Comparison of ENCODE assay signal across 8 cellular contexts in the genomic region with DNA sequence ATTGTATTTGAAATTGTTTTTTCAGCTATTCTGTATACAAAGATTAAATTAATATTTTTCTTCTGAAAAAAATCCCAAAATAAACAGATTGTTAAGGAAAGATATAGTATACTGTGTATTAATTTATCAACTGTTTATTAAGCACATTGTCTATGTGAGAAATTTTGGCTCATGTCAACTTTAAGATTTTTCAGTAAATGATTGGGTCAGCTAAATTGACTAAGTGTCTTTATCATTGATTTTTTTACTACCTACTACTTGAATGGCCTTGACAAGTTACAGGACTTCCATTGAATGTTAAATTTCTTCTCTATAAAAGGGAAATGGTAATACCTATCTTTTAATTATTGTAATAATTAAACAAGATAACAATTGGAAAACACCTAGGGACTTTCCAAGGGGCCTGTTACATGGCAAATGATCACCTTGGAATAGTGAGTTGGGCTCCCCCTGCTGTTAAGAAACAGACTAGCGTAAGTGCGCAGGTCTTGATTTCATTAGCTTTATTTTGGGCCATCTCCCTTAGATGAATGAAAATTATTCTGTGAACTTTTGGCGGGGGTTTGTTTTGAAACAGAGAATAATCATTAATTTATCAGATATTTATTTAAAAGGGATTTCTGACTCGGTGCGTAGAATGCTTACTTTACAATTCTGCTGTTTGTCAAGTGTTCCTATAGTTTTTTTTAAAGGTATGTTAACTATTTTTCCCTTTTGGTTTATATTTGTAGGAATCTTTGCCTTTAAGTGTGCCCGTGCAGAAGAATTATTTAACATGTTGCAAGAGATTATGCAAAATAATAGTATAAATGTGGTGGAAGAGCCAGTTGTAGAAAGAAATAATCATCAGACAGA. TPM values are rescaled to one million over a fixed set of nuclear protein-coding genes. Genes with fewer than 3 reads are reported as not detected.
A peak's percentile ranks its signal among the peaks of the same experiment; 100 is the strongest.
DNase-seq lines count a peak whose midpoint lies in the region; ATAC-seq, FAIRE-seq and TF ChIP-seq lines count a peak whose summit lies in the region.

No MANE protein-coding gene starts in this region.

- 22% methylated on average over 6 of the region's 6 CpGs for WGBS in right lobe of liver (ENCODE audit: insufficient coverage, low coverage, low lambda C conversion rate, missing lambda C conversion rate)

- TF ChIP-seq CTCF in WERI-Rb-1 (IDR thresholded peaks at IDR 0.05; ENCODE audit: low read depth, low read length) (peak; percentile 64), right lobe of liver (IDR thresholded peaks at IDR 0.05) (peak; percentile 78 to 85 (median 82))

- FAIRE-seq in colon (lab: Jason Lieb, UNC): peak; percentile 28

- H3K4me1 ChIP-seq in right lobe of liver: no peaks in the 10 kb centered on the region

- H3K36me3 ChIP-seq in WERI-Rb-1 (peaks cover 55% of the 10 kb centered on the region), right lobe of liver (peaks cover 9 to 49% (median 28%) of the 10 kb centered on the region in 4 donors)

- H3K4me3 ChIP-seq in WERI-Rb-1 (ENCODE audit: low read depth, low read length): no peak overlapping the region
- H3K4me3 ChIP-seq in right lobe of liver: no peak overlapping the region

- DNase-seq in NCI-H2081 (lab: John Stamatoyannopoulos, UW): peak; percentile 65 to 73
- no peak for DNase-seq in NCI-H2081 treated with DMSO at 0.1 percent for 48 hours (lab: John Stamatoyannopoulos, UW)
- peak; percentile 43 for DNase-seq in NCI-H2029 treated with DMSO at 0.1 percent for 48 hours (lab: John Stamatoyannopoulos, UW)
- DNase-seq in WERI-Rb-1: peak; percentile 52
- no peak for DNase-seq in right lobe of liver
- DNase-seq in stimulated activated CD8-positive, alpha-beta memory T cell treated with anti-CD3 and anti-CD28 coated beads, Interleukin-2, amount 100 ng/mL, for 48 hours (ENCODE audit: low read depth in 2 of 2): peak; percentile 7

- H3K9me3 ChIP-seq in WERI-Rb-1 (ENCODE audit: severe bottlenecking) (no peaks in the 10 kb centered on the region), right lobe of liver (no peaks in the 10 kb centered on the region)

- H3K27ac ChIP-seq in WERI-Rb-1 (no peak overlapping the region), right lobe of liver (no peak overlapping the region)

- H3K27me3 ChIP-seq in WERI-Rb-1 (ENCODE audit: insufficient read depth, low read depth, severe bottlenecking) (no peaks in the 10 kb centered on the region), right lobe of liver (no peaks in the 10 kb centered on the region)

- no peak for TF ChIP-seq POLR2A in right lobe of liver (IDR thresholded peaks at IDR 0.05)

- peak; percentile 75 for ATAC-seq in HG02571 (IDR thresholded peaks at IDR 0.05; ENCODE audit: unreplicated experiment)
- ATAC-seq in right lobe of liver: peak; percentile 83 to 93 (median 87)

- intact Hi-C loops in right lobe of liver (cut with DNase I): no loop called here

RNA-seq across cellular contexts. Expression of a gene that starts 14.5 kb away (rescaled TPM):
- total RNA-seq in right lobe of liver: 10 to 100 TPM; 39.8 to 81.9 (median 54.3) TPM

RNA-seq across cellular contexts. Expression of a gene that starts 39.9 kb away (rescaled TPM):
- not detected for total RNA-seq in right lobe of liver

Comparison
In these comparisons a context has a peak if more than half of its experiments do, and no peak if none do; other contexts are left out.
1. DNase-seq: peak in NCI-H2081 (2 of 2), NCI-H2029 treated with DMSO at 0.1 percent for 48 hours (single experiment), WERI-Rb-1 (single experiment) and stimulated activated CD8-positive, alpha-beta memory T cell treated with anti-CD3 and anti-CD28 coated beads, Interleukin-2, amount 100 ng/mL, for 48 hours (2 of 2); none in NCI-H2081 treated with DMSO at 0.1 percent for 48 hours (single experiment) and right lobe of liver (0 of 3).